25 cellular contexts compared by ENCODE assay signal in genomic region chr12:3113671-3114070, GRCh38.
"Had no signal": no experiment of that assay in that cellular context is flagged by ENCODE, and none has a peak within 500 bp of the region (broad histone marks: within the 10 kb centered on the region; RNA-seq: fewer than 3 reads in every experiment).

No MANE protein-coding gene starts in this region.

- FAIRE-seq: endothelial cell of umbilical vein had no signal

- H3K4me1 ChIP-seq: transverse colon had no signal

- H3K9me3 ChIP-seq: heart left ventricle, left ventricle myocardium inferior, psoas muscle, sigmoid colon, stomach, thoracic aorta, transverse colon had no signal

- ATAC-seq: foreskin keratinocyte, heart left ventricle, psoas muscle had no signal

- H3K9me3 Mint-ChIP-seq: endodermal cell; natural killer cell treated with Interleukin-12 subunit alpha and Interleukin-12 subunit beta and Interleukin-15 and Interleukin-18, amount 100 ng/mL, for 72 hours had no signal

- DNase-seq: cerebellar nuclear complex; effector CD4-positive, alpha-beta T cell; endodermal cell; erythroblast; foreskin keratinocyte; heart left ventricle; hippocampal formation; left ventricle myocardium inferior; mesenchymal stem cell; midbrain; retina; sigmoid colon; stimulated activated CD4-positive, alpha-beta T cell treated with anti-CD3 and anti-CD28 coated beads, Interleukin-2, amount 100 ng/mL, for 24 hours; stimulated activated CD4-positive, alpha-beta T cell treated with anti-CD3 and anti-CD28 coated beads, Interleukin-4, amount 100 ng/mL, for 4 hours; stimulated activated naive CD4-positive, alpha-beta T cell; stomach; substantia nigra; transverse colon had no signal

- H3K27me3 ChIP-seq: foreskin keratinocyte, heart left ventricle, sigmoid colon, stomach, transverse colon had no signal

- H3K4me3 Mint-ChIP-seq: endodermal cell; natural killer cell treated with Interleukin-12 subunit alpha and Interleukin-12 subunit beta and Interleukin-15 and Interleukin-18, amount 100 ng/mL, for 72 hours had no signal

- H3K36me3 Mint-ChIP-seq: natural killer cell treated with Interleukin-12 subunit alpha and Interleukin-12 subunit beta and Interleukin-15 and Interleukin-18, amount 100 ng/mL, for 72 hours had no signal

- H3K27ac Mint-ChIP-seq: endodermal cell; natural killer cell treated with Interleukin-12 subunit alpha and Interleukin-12 subunit beta and Interleukin-15 and Interleukin-18, amount 100 ng/mL, for 72 hours had no signal

- H3K36me3 ChIP-seq: sigmoid colon, transverse colon had no signal

- H3K27ac ChIP-seq: coronary artery, foreskin keratinocyte, heart left ventricle, left ventricle myocardium inferior, psoas muscle, sigmoid colon, skin epidermis, stomach, thoracic aorta, transverse colon had no signal

- H3K4me3 ChIP-seq: coronary artery, heart left ventricle, left ventricle myocardium inferior, lung, psoas muscle, sigmoid colon, skin epidermis, stomach, thoracic aorta, transverse colon had no signal
